In genomic region chr3:168157301-168157700, GRCh38 we compare ENCODE assay signal across 24 cellular contexts.
DNase-seq lines count a peak whose midpoint lies in the region; ATAC-seq, FAIRE-seq and TF ChIP-seq lines count a peak whose summit lies in the region.
"Had no signal": no experiment of that assay in that cellular context is flagged by ENCODE, and none has a peak within 500 bp of the region (broad histone marks: within the 10 kb centered on the region; RNA-seq: fewer than 3 reads in every experiment).

No MANE protein-coding gene starts in this region.

- no peak for TF ChIP-seq CTCF in K562 (IDR thresholded peaks at IDR 0.05 in 2 of 3, conservative IDR thresholded peaks at IDR 0.05 in 1 of 3; ENCODE audit: insufficient read depth in 2 of 3, low read depth in 1 of 3, low read length in 3 of 3)
- TF ChIP-seq CTCF in Peyer's patch (IDR thresholded peaks at IDR 0.05): no peak

- ATAC-seq in K562 (peak; percentile 85), GM18505 (IDR thresholded peaks at IDR 0.05; ENCODE audit: unreplicated experiment) (no peak)
- ATAC-seq: body of pancreas had no signal

- intact Hi-C loops in K562 (cut with micrococcal nuclease): loop anchor here (1.0 to 5.0 kb wide), 3 partner anchors 41 to 425 kb away; partner anchors contain the start of genes GOLIM4 and PDCD10

- H3K36me3 ChIP-seq in K562 (ENCODE audit: control insufficient read depth, insufficient read depth, low read length): no peaks in the 10 kb centered on the region
- H3K36me3 ChIP-seq in Peyer's patch: no peaks in the 10 kb centered on the region
- H3K36me3 ChIP-seq: esophagus muscularis mucosa, lower lobe of right lung had no signal

- in situ Hi-C loops in K562 (cut with MboI): loop anchor here (25.0 kb wide), 1 partner anchor 220 kb away; no protein-coding TSS in a partner anchor

- TF ChIP-seq POLR2A in K562 (conservative IDR thresholded peaks at IDR 0.05) (no peak), Peyer's patch (IDR thresholded peaks at IDR 0.05) (no peak), GM18505 (IDR thresholded peaks at IDR 0.05; ENCODE audit: borderline replicate concordance, extremely low read depth, insufficient read depth, insufficient read length) (no peak)

- 0% methylated on average over 2 of the region's 2 CpGs for WGBS in K562 (ENCODE audit: insufficient coverage, low coverage, missing lambda C conversion rate)

- POLR2A ChIA-PET in K562 (lab: Yijun Ruan, JAX): interaction anchor here (1.8 kb wide), 1 partner anchor 106 kb away, joined by 4 read pairs; no protein-coding TSS in a partner anchor

- peak overlapping the region; percentile 79 for H3K27ac ChIP-seq in K562 (ENCODE audit: extremely low read depth, low read depth, low read length)
- no peak overlapping the region for H3K27ac ChIP-seq in Peyer's patch
- H3K27ac ChIP-seq: body of pancreas, esophagus muscularis mucosa, lower lobe of right lung, VCaP had no signal

- peak; percentile 97 for FAIRE-seq in K562 (lab: Jason Lieb, UNC)
- FAIRE-seq: frontal cortex, GM12891, keratinocyte had no signal

- H3K4me1 ChIP-seq in K562 (replicated peaks in 1 of 2; ENCODE audit: control insufficient read depth in 2 of 2, insufficient read depth in 2 of 2, low read length in 2 of 2) (peaks cover 12 to 35% of the 10 kb centered on the region in 2 experiments), Peyer's patch (no peaks in the 10 kb centered on the region)
- H3K4me1 ChIP-seq: body of pancreas, lower lobe of right lung had no signal

- BruUV-seq in K562 (replicated peaks; lab: Mats Ljungman, UMichigan): no TSS peak

- no peaks in the 10 kb centered on the region for H3K79me2 ChIP-seq in K562 (ENCODE audit: control insufficient read depth, insufficient read depth, low read length)

- CTCF ChIA-PET in K562 (lab: Yijun Ruan, JAX; ENCODE audit: low intra/inter-chr PET ratio): no interaction called here

- DNase-seq in HUDEP-2 (lab: John Stamatoyannopoulos, UW; ENCODE audit: unreplicated experiment in 76 of 76): peak in 72 of 76 experiments; percentile 6 to 88 (median 58)
- DNase-seq in NOMO-1 treated with dmso at 0.1 percent for 144 hours (lab: John Stamatoyannopoulos, UW; ENCODE audit: unreplicated experiment): peak; percentile 28
- DNase-seq in K562 (ENCODE audit: extremely low read depth in 1 of 4, low spot score in 3 of 4): peak; percentile 70 to 90 (median 84)
- DNase-seq in cerebellum (ENCODE audit: low spot score): no peak
- DNase-seq in Peyer's patch: no peak
- no peak for DNase-seq in nucleus accumbens (lab: John Stamatoyannopoulos, UW)
- DNase-seq: activated CD8-positive, alpha-beta memory T cell treated with anti-CD3 and anti-CD28 coated beads, Interleukin-2, amount 50 U/mL, for 48 hours; activated effector memory CD4-positive, alpha-beta T cell treated with anti-CD3 and anti-CD28 coated beads, Interleukin-2, amount 50 U/mL, for 16 hours; body of pancreas; CD8-positive, alpha-beta memory T cell; effector CD8-positive, alpha-beta T cell; GOT3; lower lobe of right lung; NCI-H1694 treated with DMSO at 0.1 percent for 48 hours; NCI-H526 treated with DMSO at 0.1 percent for 48 hours; Right ventricle myocardium superior; substantia nigra; T-helper 1 cell had no signal

- H3K9me3 ChIP-seq in K562 (replicated peaks; ENCODE audit: control insufficient read depth, insufficient read depth, low read depth, low read length) (peaks cover 2% of the 10 kb centered on the region; the same call in 1 of the 2 replicates), Peyer's patch (peaks cover 0 to 8% (median 2%) of the 10 kb centered on the region in 4 donors)

- H3K4me3 ChIP-seq in K562 (no peak overlapping the region), Peyer's patch (no peak overlapping the region)
- H3K4me3 ChIP-seq: body of pancreas, esophagus muscularis mucosa, lower lobe of right lung had no signal

- no peaks in the 10 kb centered on the region for H3K9me1 ChIP-seq in K562 (ENCODE audit: control insufficient read depth, insufficient read depth, low read length)

- peak overlapping the region in 1 of 2 experiments; percentile 44; a peak in 2 of 4 replicates for H3K9ac ChIP-seq in K562 (ENCODE audit: insufficient read depth in 1 of 2, low read depth in 2 of 2, low read length in 2 of 2)

- no peaks in the 10 kb centered on the region for H3K27me3 ChIP-seq in K562 (ENCODE audit: control insufficient read depth in 2 of 2, insufficient read depth in 2 of 2, low read length in 2 of 2)
- no peaks in the 10 kb centered on the region for H3K27me3 ChIP-seq in Peyer's patch
- H3K27me3 ChIP-seq: body of pancreas, esophagus muscularis mucosa had no signal

- TF ChIP-seq RAD21 in K562 (CRISPR knock-in tag; conservative IDR thresholded peaks at IDR 0.05 in 1 of 2, IDR thresholded peaks at IDR 0.05 in 1 of 2): peak; percentile 16 to 20; a peak in 2 of 4 replicates

- TF ChIP-seq EP300 in K562 (IDR thresholded peaks at IDR 0.05; ENCODE audit: low read length): peak; percentile 99

- H3K4me2 ChIP-seq in K562 (ENCODE audit: insufficient read depth, low read length): peak overlapping the region; percentile 52

- H2AFZ ChIP-seq in K562 (ENCODE audit: low read depth, low read length): peak overlapping the region; percentile 80

- H4K20me1 ChIP-seq in K562 (replicated peaks; ENCODE audit: control insufficient read depth, insufficient read depth, low read length): no peaks in the 10 kb centered on the region

TF ChIP-seq in K562, 482 proteins besides CTCF, POLR2A, EP300 and RAD21 (continues in another document):
- TF ChIP-seq FOXK2 (conservative IDR thresholded peaks at IDR 0.05 in 1 of 2, IDR thresholded peaks at IDR 0.05 in 1 of 2; ENCODE audit: low read depth in 2 of 2) (peak; percentile 56 to 69; a peak in 2 of 4 replicates), RBFOX2 (IDR thresholded peaks at IDR 0.05; ENCODE audit: low read depth, low read length) (no peak), ZNF561 (CRISPR knock-in tag; conservative IDR thresholded peaks at IDR 0.05) (no peak), ZNF583 (CRISPR knock-in tag; IDR thresholded peaks at IDR 0.05) (no peak), SPI1 (IDR thresholded peaks at IDR 0.05; ENCODE audit: borderline replicate concordance, low read depth, low read length) (peak; percentile 83), HDGF (IDR thresholded peaks at IDR 0.05) (no peak), ZNF274 (IDR thresholded peaks at IDR 0.05; ENCODE audit: borderline replicate concordance, low read depth, low read length) (no peak), ARID3A (IDR thresholded peaks at IDR 0.05; ENCODE audit: borderline replicate concordance, low read depth, low read length) (no peak), POLR3A (IDR thresholded peaks at IDR 0.05; ENCODE audit: borderline replicate concordance, extremely low read depth, insufficient read depth, insufficient read length) (no peak), HNRNPLL (IDR thresholded peaks at IDR 0.05; ENCODE audit: low read depth, low read length, poor library complexity, severe bottlenecking) (no peak), ZBTB17 (CRISPR knock-in tag; IDR thresholded peaks at IDR 0.05) (peak; percentile 54; the same call in 1 of the 2 replicates), ZHX1 (conservative IDR thresholded peaks at IDR 0.05; ENCODE audit: low read length) (no peak), SMAD3 (CRISPR knock-in tag; conservative IDR thresholded peaks at IDR 0.05) (peak; percentile 88), ZNF175 (CRISPR knock-in tag; IDR thresholded peaks at IDR 0.05; ENCODE audit: low read depth) (peak; percentile 88), BCOR (IDR thresholded peaks at IDR 0.05) (peak; percentile 80)
- TF ChIP-seq, protein P1, sequence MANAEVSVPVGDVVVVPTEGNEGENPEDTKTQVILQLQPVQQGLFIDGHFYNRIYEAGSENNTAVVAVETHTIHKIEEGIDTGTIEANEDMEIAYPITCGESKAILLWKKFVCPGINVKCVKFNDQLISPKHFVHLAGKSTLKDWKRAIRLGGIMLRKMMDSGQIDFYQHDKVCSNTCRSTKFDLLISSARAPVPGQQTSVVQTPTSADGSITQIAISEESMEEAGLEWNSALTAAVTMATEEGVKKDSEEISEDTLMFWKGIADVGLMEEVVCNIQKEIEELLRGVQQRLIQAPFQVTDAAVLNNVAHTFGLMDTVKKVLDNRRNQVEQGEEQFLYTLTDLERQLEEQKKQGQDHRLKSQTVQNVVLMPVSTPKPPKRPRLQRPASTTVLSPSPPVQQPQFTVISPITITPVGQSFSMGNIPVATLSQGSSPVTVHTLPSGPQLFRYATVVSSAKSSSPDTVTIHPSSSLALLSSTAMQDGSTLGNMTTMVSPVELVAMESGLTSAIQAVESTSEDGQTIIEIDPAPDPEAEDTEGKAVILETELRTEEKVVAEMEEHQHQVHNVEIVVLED (CRISPR knock-in tag; IDR thresholded peaks at IDR 0.05): peak; percentile 45

Comparison
In these comparisons a context has a peak if more than half of its experiments do, and no peak if none do; other contexts are left out.
1. DNase-seq: peak in HUDEP-2 (72 of 76), NOMO-1 treated with dmso at 0.1 percent for 144 hours (single experiment) and K562 (4 of 4); none in cerebellum (single experiment), Peyer's patch (0 of 3) and nucleus accumbens (0 of 56).